20 cellular contexts compared by ENCODE assay signal in genomic region chrX:74940414-74940813, GRCh38. TPM values are rescaled to one million over a fixed set of nuclear protein-coding genes. Genes with fewer than 3 reads are reported as not detected.
DNase-seq lines count a peak whose midpoint lies in the region; ATAC-seq lines count a peak whose summit lies in the region.
"Had no signal": no experiment of that assay in that cellular context is flagged by ENCODE, and none has a peak within 500 bp of the region (broad histone marks: within the 10 kb centered on the region; RNA-seq: fewer than 3 reads in every experiment).

No MANE protein-coding gene starts in this region.

- no peaks in the 10 kb centered on the region for H3K36me3 Mint-ChIP-seq in activated naive CD4-positive, alpha-beta T cell treated with anti-CD3 and anti-CD28 coated beads, Interleukin-2, amount 50 U/mL, for 24 hours
- no peaks in the 10 kb centered on the region for H3K36me3 Mint-ChIP-seq in CD4-positive, alpha-beta memory T cell
- no peaks in the 10 kb centered on the region for H3K36me3 Mint-ChIP-seq in T-helper 17 cell (ENCODE audit: low read depth)
- H3K36me3 Mint-ChIP-seq in natural killer cell treated with Interleukin-12 subunit alpha and Interleukin-12 subunit beta and Interleukin-15 and Interleukin-18, amount 100 ng/mL, for 72 hours: no peaks in the 10 kb centered on the region

- no peaks in the 10 kb centered on the region for H3K27me3 ChIP-seq in CD4-positive, alpha-beta memory T cell (ENCODE audit: insufficient read depth, low read length)

- H3K27ac Mint-ChIP-seq in activated naive CD4-positive, alpha-beta T cell treated with anti-CD3 and anti-CD28 coated beads, Interleukin-2, amount 50 U/mL, for 24 hours: peak overlapping the region; percentile 25
- no peak overlapping the region for H3K27ac Mint-ChIP-seq in CD4-positive, alpha-beta memory T cell
- H3K27ac Mint-ChIP-seq in T-helper 17 cell: no peak overlapping the region
- H3K27ac Mint-ChIP-seq in natural killer cell treated with Interleukin-12 subunit alpha and Interleukin-12 subunit beta and Interleukin-15 and Interleukin-18, amount 100 ng/mL, for 72 hours: no peak overlapping the region
- H3K27ac Mint-ChIP-seq: B cell, IgD-negative memory B cell had no signal

- CTCF ChIA-PET in CD4-positive, alpha-beta memory T cell (lab: Charles Lee; ENCODE audit: partially characterized antibody): no interaction called here

- H3K4me3 ChIP-seq in CD4-positive, alpha-beta memory T cell (ENCODE audit: low read length in 2 of 2): no peak overlapping the region
- no peak overlapping the region for H3K4me3 ChIP-seq in Jurkat, Clone E6-1 (ENCODE audit: low read length)
- H3K4me3 ChIP-seq: BLaER1 treated with 17β-estradiol and CSF1 and Interleukin-3, amounts not matched to agents 10 nM and 100 nM had no signal

- intact Hi-C loops in CD4-positive, alpha-beta memory T cell (cut with micrococcal nuclease): no loop called here

- no peak for ATAC-seq in T-helper 17 cell
- no peak for ATAC-seq in natural killer cell treated with Interleukin-12 subunit alpha and Interleukin-12 subunit beta and Interleukin-15 and Interleukin-18, amount 100 ng/mL, for 72 hours
- ATAC-seq: HCT116, HepG2 had no signal

- peaks cover 15% of the 10 kb centered on the region for H3K4me1 Mint-ChIP-seq in activated naive CD4-positive, alpha-beta T cell treated with anti-CD3 and anti-CD28 coated beads, Interleukin-2, amount 50 U/mL, for 24 hours
- peaks cover 0 to 12% (median 5%) of the 10 kb centered on the region in 4 donors for H3K4me1 Mint-ChIP-seq in CD4-positive, alpha-beta memory T cell
- H3K4me1 Mint-ChIP-seq in T-helper 17 cell: no peaks in the 10 kb centered on the region
- H3K4me1 Mint-ChIP-seq in natural killer cell treated with Interleukin-12 subunit alpha and Interleukin-12 subunit beta and Interleukin-15 and Interleukin-18, amount 100 ng/mL, for 72 hours (ENCODE audit: low read depth in 2 of 2): no peaks in the 10 kb centered on the region
- H3K4me1 Mint-ChIP-seq: B cell, IgD-negative memory B cell had no signal

- no peak overlapping the region for H3K27ac ChIP-seq in CD4-positive, alpha-beta memory T cell (ENCODE audit: low read depth, low read length)
- H3K27ac ChIP-seq: BLaER1 treated with 17β-estradiol and CSF1 and Interleukin-3, amounts not matched to agents 10 nM and 100 nM had no signal

- H3K27me3 Mint-ChIP-seq in activated naive CD4-positive, alpha-beta T cell treated with anti-CD3 and anti-CD28 coated beads, Interleukin-2, amount 50 U/mL, for 24 hours: no peaks in the 10 kb centered on the region
- H3K27me3 Mint-ChIP-seq in CD4-positive, alpha-beta memory T cell: peaks cover 0 to 6% of the 10 kb centered on the region in 2 donors
- H3K27me3 Mint-ChIP-seq in T-helper 17 cell: peaks cover 3% of the 10 kb centered on the region
- H3K27me3 Mint-ChIP-seq in natural killer cell treated with Interleukin-12 subunit alpha and Interleukin-12 subunit beta and Interleukin-15 and Interleukin-18, amount 100 ng/mL, for 72 hours: peaks cover 0 to 11% of the 10 kb centered on the region in 2 donors
- H3K27me3 Mint-ChIP-seq: B cell had no signal

- no peaks in the 10 kb centered on the region for H3K4me1 ChIP-seq in CD4-positive, alpha-beta memory T cell (ENCODE audit: insufficient read depth, low read length)
- H3K4me1 ChIP-seq: BLaER1 treated with 17β-estradiol and CSF1 and Interleukin-3, amounts not matched to agents 10 nM and 100 nM; Caco-2 had no signal

- POLR2A ChIA-PET in CD4-positive, alpha-beta memory T cell (lab: Charles Lee; ENCODE audit: partially characterized antibody): no interaction called here

- DNase-seq in activated naive CD4-positive, alpha-beta T cell treated with anti-CD3 and anti-CD28 coated beads, Interleukin-2, amount 50 U/mL, for 16 hours: no peak
- peak in 3 of 5 donors; percentile 1 to 9 (median 6) for DNase-seq in CD4-positive, alpha-beta memory T cell
- DNase-seq in Jurkat, Clone E6-1 (ENCODE audit: low read depth, low spot score): peak; percentile 78
- DNase-seq in T-helper 17 cell (no peak), OCI-M2 (lab: John Stamatoyannopoulos, UW; ENCODE audit: unreplicated experiment) (no peak), NCI-H2196 (lab: John Stamatoyannopoulos, UW; ENCODE audit: unreplicated experiment) (no peak)
- DNase-seq in natural killer cell treated with Interleukin-12 subunit alpha and Interleukin-12 subunit beta and Interleukin-15 and Interleukin-18, amount 100 ng/mL, for 72 hours (ENCODE audit: low spot score): no peak
- DNase-seq: Caco-2, DMS153, DMS79, GF-D8, GOT3, H7 had no signal

- no peaks in the 10 kb centered on the region for H3K9me3 ChIP-seq in CD4-positive, alpha-beta memory T cell (ENCODE audit: control insufficient read depth in 1 of 2, low read length in 2 of 2)
- H3K9me3 ChIP-seq in T-helper 17 cell (ENCODE audit: control insufficient read depth, low read length, poor library complexity, severe bottlenecking): no peaks in the 10 kb centered on the region
- H3K9me3 ChIP-seq: Caco-2 had no signal

- no peak overlapping the region for H3K4me3 Mint-ChIP-seq in activated naive CD4-positive, alpha-beta T cell treated with anti-CD3 and anti-CD28 coated beads, Interleukin-2, amount 50 U/mL, for 24 hours
- H3K4me3 Mint-ChIP-seq in CD4-positive, alpha-beta memory T cell: peak overlapping the region in 2 of 8 donors; percentile 2 to 11
- H3K4me3 Mint-ChIP-seq in T-helper 17 cell: peak overlapping the region; percentile 7
- no peak overlapping the region for H3K4me3 Mint-ChIP-seq in natural killer cell treated with Interleukin-12 subunit alpha and Interleukin-12 subunit beta and Interleukin-15 and Interleukin-18, amount 100 ng/mL, for 72 hours
- H3K4me3 Mint-ChIP-seq: B cell, IgD-negative memory B cell had no signal

- no peaks in the 10 kb centered on the region for H3K9me3 Mint-ChIP-seq in activated naive CD4-positive, alpha-beta T cell treated with anti-CD3 and anti-CD28 coated beads, Interleukin-2, amount 50 U/mL, for 24 hours
- H3K9me3 Mint-ChIP-seq in CD4-positive, alpha-beta memory T cell: peaks cover 0 to 14% (median 5%) of the 10 kb centered on the region in 8 donors
- peaks cover 3% of the 10 kb centered on the region for H3K9me3 Mint-ChIP-seq in natural killer cell treated with Interleukin-12 subunit alpha and Interleukin-12 subunit beta and Interleukin-15 and Interleukin-18, amount 100 ng/mL, for 72 hours

- H3K36me3 ChIP-seq in CD4-positive, alpha-beta memory T cell (ENCODE audit: insufficient read depth, low read length): no peaks in the 10 kb centered on the region
- H3K36me3 ChIP-seq: BLaER1 treated with 17β-estradiol and CSF1 and Interleukin-3, amounts not matched to agents 10 nM and 100 nM had no signal

RNA-seq across cellular contexts. Expression of gene NEXMIF, which starts 15.2 kb away (rescaled TPM):
- 1 to 10 TPM; 1.1 to 1.2 TPM for total RNA-seq in CD4-positive, alpha-beta memory T cell
- polyA plus RNA-seq in CD4-positive, alpha-beta memory T cell: under 1 TPM; 0.20 to 0.50 TPM
- polyA plus RNA-seq in Jurkat, Clone E6-1 (2012; ENCODE audit: insufficient read depth, insufficient read length): 0.68 TPM
- under 1 TPM; 0.70 to 0.94 TPM for total RNA-seq in T-helper 17 cell
- not detected for total RNA-seq in natural killer cell treated with Interleukin-12 subunit alpha and Interleukin-12 subunit beta and Interleukin-15 and Interleukin-18, amount 100 ng/mL, for 72 hours
- total RNA-seq: A172, Caco-2, HepG2 had no signal

Comparison
In these comparisons a context has a peak if more than half of its experiments do, and no peak if none do; other contexts are left out.
1. DNase-seq: peak in CD4-positive, alpha-beta memory T cell (3 of 5) and Jurkat, Clone E6-1 (single experiment); none in activated naive CD4-positive, alpha-beta T cell treated with anti-CD3 and anti-CD28 coated beads, Interleukin-2, amount 50 U/mL, for 16 hours (single experiment), T-helper 17 cell (0 of 3), OCI-M2 (single experiment), natural killer cell treated with Interleukin-12 subunit alpha and Interleukin-12 subunit beta and Interleukin-15 and Interleukin-18, amount 100 ng/mL, for 72 hours (single experiment) and NCI-H2196 (single experiment).